ENCODE assay signal across 23 cellular contexts in genomic region chr22:39560127-39560526, GRCh38. TPM values are rescaled to one million over a fixed set of nuclear protein-coding genes. Genes with fewer than 3 reads are reported as not detected.
DNase-seq lines count a peak whose midpoint lies in the region; FAIRE-seq and TF ChIP-seq lines count a peak whose summit lies in the region.
"Had no signal": no experiment of that assay in that cellular context is flagged by ENCODE, and none has a peak within 500 bp of the region (broad histone marks: within the 10 kb centered on the region; RNA-seq: fewer than 3 reads in every experiment).

No MANE protein-coding gene starts in this region.

- H4K5ac ChIP-seq in H1 (ENCODE audit: insufficient read length, low read depth, low read length): no peak overlapping the region

- H2BK20ac ChIP-seq in H1 (ENCODE audit: low read length): no peak overlapping the region

- no peak overlapping the region for H2AFZ ChIP-seq in mammary epithelial cell (ENCODE audit: low read depth, low read length)
- no peak overlapping the region for H2AFZ ChIP-seq in PC-9
- no peak overlapping the region for H2AFZ ChIP-seq in H1 (ENCODE audit: low read length)

- no peak overlapping the region for H3K9ac ChIP-seq in mammary epithelial cell (ENCODE audit: insufficient read depth, low read length)
- no peak overlapping the region for H3K9ac ChIP-seq in H1 (replicated peaks in 1 of 4; ENCODE audit: extremely low read depth in 1 of 4, low read depth in 3 of 4, low read length in 3 of 4)

- H3K14ac ChIP-seq in H1 (ENCODE audit: insufficient read length): no peak overlapping the region

- H3K36me3 ChIP-seq in mammary epithelial cell (ENCODE audit: insufficient read depth, low read length): no peaks in the 10 kb centered on the region
- H3K36me3 ChIP-seq in PC-9 (ENCODE audit: low read depth): no peaks in the 10 kb centered on the region
- H3K36me3 ChIP-seq in H1 (ENCODE audit: control insufficient read depth in 2 of 4, insufficient read depth in 4 of 4, low read length in 3 of 4): peaks cover 0 to 3% (median 0%) of the 10 kb centered on the region in 4 experiments; a peak in 2 of 8 replicates
- H3K36me3 ChIP-seq: MG63 had no signal

- in situ Hi-C loops in T47D (cut with HindIII; ENCODE audit: low pct_unique_long_range_greater_than_20kb, low sequenced_read_pairs) (no loop called here), mammary epithelial cell (cut with MboI; ENCODE audit: low sequenced_read_pairs in 2 of 2) (no loop called here)

- TF ChIP-seq EP300 in H1 (IDR thresholded peaks at IDR 0.05; ENCODE audit: borderline replicate concordance in 1 of 2, low read depth in 2 of 2, low read length in 2 of 2): no peak

- POLR2A ChIA-PET in PC-9 (lab: Charles Lee; ENCODE audit: unreplicated experiment): interaction anchor here (0.6 to 0.7 kb wide), 3 partner anchors 32 to 465 kb away, joined by 5 to 18 read pairs (median 12); no protein-coding TSS in a partner anchor
- POLR2A ChIA-PET in H1 (lab: Charles Lee; ENCODE audit: partially characterized antibody): interaction anchor here (1.0 to 1.3 kb wide), 4 partner anchors 17 to 76 kb away, joined by 3 to 4 read pairs (median 4); no protein-coding TSS in a partner anchor

- peaks cover 9% of the 10 kb centered on the region; the same call in 1 of the 2 replicates for H3K79me1 ChIP-seq in H1 (ENCODE audit: low read depth, low read length)

- no peak for FAIRE-seq in H1 (lab: Jason Lieb, UNC)
- FAIRE-seq: A549, D721Med had no signal

- H3K23me2 ChIP-seq in H1 (ENCODE audit: low read depth, low read length): peaks cover 10% of the 10 kb centered on the region; the same call in 1 of the 2 replicates

- H2BK5ac ChIP-seq in H1 (ENCODE audit: low read depth, low read length): peak overlapping the region; percentile 6; the same call in 1 of the 2 replicates

- BruUV-seq in mammary epithelial cell (replicated peaks; lab: Mats Ljungman, UMichigan) (no TSS peak), PC-9 (replicated peaks; lab: Mats Ljungman, UMichigan) (no TSS peak)

- no peak overlapping the region for H3K23ac ChIP-seq in H1 (ENCODE audit: insufficient read length)

- TF ChIP-seq CTCF in mammary epithelial cell (conservative IDR thresholded peaks at IDR 0.05 in 1 of 2, IDR thresholded peaks at IDR 0.05 in 1 of 2; ENCODE audit: extremely low read depth in 1 of 2, insufficient read depth in 1 of 2, low read depth in 1 of 2, low read length in 2 of 2) (no peak), PC-9 (conservative IDR thresholded peaks at IDR 0.05) (no peak), H1 (IDR thresholded peaks at IDR 0.05; ENCODE audit: control extremely low read depth in 1 of 3, insufficient read depth in 1 of 3, low read depth in 1 of 3, low read length in 3 of 3) (no peak)

- CTCF ChIA-PET in mammary epithelial cell (lab: Charles Lee; ENCODE audit: low non-redundant PET): no interaction called here
- CTCF ChIA-PET in PC-9 (lab: Charles Lee): interaction anchor here (0.6 to 1.5 kb wide), 7 partner anchors 15 to 465 kb away, joined by 3 to 11 read pairs (median 5); no protein-coding TSS in a partner anchor
- CTCF ChIA-PET in H1 (lab: Charles Lee; ENCODE audit: partially characterized antibody): interaction anchor here (0.7 to 5.3 kb wide), 29 partner anchors 9 to 464 kb away, joined by 3 to 47 read pairs (median 4); partner anchors contain the start of gene CACNA1I

- no peak overlapping the region for H3K56ac ChIP-seq in H1 (replicated peaks; ENCODE audit: insufficient read length, low read depth, low read length)

- H3K9me3 ChIP-seq in mammary epithelial cell (replicated peaks; ENCODE audit: insufficient read depth, low read length) (no peaks in the 10 kb centered on the region), PC-9 (ENCODE audit: insufficient read depth, low read depth) (no peaks in the 10 kb centered on the region), H1 (ENCODE audit: insufficient read depth in 2 of 2, low read depth in 1 of 2, low read length in 1 of 2) (0 out of 4 replicates have a peak, but pooled peaks cover 0 to 5% of the 10 kb centered on the region in 2 experiments)
- H3K9me3 ChIP-seq: A549, MG63 had no signal

- no peak overlapping the region for H4K91ac ChIP-seq in H1 (replicated peaks; ENCODE audit: insufficient read length, low read length)

- peak overlapping the region; percentile 75; the same call in 1 of the 2 replicates for H2BK12ac ChIP-seq in H1 (ENCODE audit: low read depth, low read length)

- H3K4me2 ChIP-seq in mammary epithelial cell (ENCODE audit: insufficient read depth, low read depth, low read length): no peak overlapping the region
- H3K4me2 ChIP-seq in PC-9: peak overlapping the region; percentile 76
- no peak overlapping the region for H3K4me2 ChIP-seq in H1 (ENCODE audit: insufficient read depth in 1 of 2, low read depth in 2 of 2, low read length in 2 of 2)
- H3K4me2 ChIP-seq: A549 had no signal

- no peak overlapping the region for H3K4ac ChIP-seq in H1 (replicated peaks; ENCODE audit: insufficient read length, low read depth, low read length)

- no peak overlapping the region for H3K27ac ChIP-seq in mammary epithelial cell (ENCODE audit: insufficient read depth, low read depth, low read length)
- H3K27ac ChIP-seq in PC-9: no peak overlapping the region
- H3K27ac ChIP-seq in H1 (ENCODE audit: low read depth, low read length): no peak overlapping the region

- H4K8ac ChIP-seq in H1 (ENCODE audit: extremely low read depth, insufficient read depth, low read length): no peak overlapping the region

- H3K4me3 ChIP-seq in mammary epithelial cell (replicated peaks in 1 of 3; ENCODE audit: insufficient read depth in 1 of 3, low read depth in 2 of 3, low read length in 3 of 3): no peak overlapping the region
- H3K4me3 ChIP-seq in PC-9: no peak overlapping the region
- no peak overlapping the region for H3K4me3 ChIP-seq in H1 (ENCODE audit: extremely low read depth in 1 of 4, insufficient read depth in 2 of 4, low read depth in 3 of 4, low read length in 4 of 4)
- H3K4me3 ChIP-seq: A549, MG63 had no signal

- intact Hi-C loops in mammary epithelial cell (cut with micrococcal nuclease): no loop called here
- intact Hi-C loops in PC-9 (cut with micrococcal nuclease; ENCODE audit: unreplicated experiment): no loop called here

- no peak for TF ChIP-seq POLR2A in H1 (IDR thresholded peaks at IDR 0.05; ENCODE audit: control extremely low read depth in 1 of 2, low read depth in 2 of 2, low read length in 2 of 2)

- peaks cover 34% of the 10 kb centered on the region for H3F3A ChIP-seq in PC-9 (ENCODE audit: insufficient read depth, low read depth)

- H3K4me1 ChIP-seq in mammary epithelial cell (ENCODE audit: insufficient read depth, low read length) (peaks cover 7% of the 10 kb centered on the region), PC-9 (replicated peaks; ENCODE audit: insufficient read depth) (peaks cover 22% of the 10 kb centered on the region), H1 (replicated peaks in 1 of 4; ENCODE audit: control insufficient read depth in 3 of 4, insufficient read depth in 4 of 4, low read length in 3 of 4) (peaks cover 4 to 21% (median 6%) of the 10 kb centered on the region in 4 experiments; a peak in 6 of 7 replicates)

- H3K27me3 ChIP-seq in mammary epithelial cell (ENCODE audit: insufficient read depth, low read length): peaks cover 12% of the 10 kb centered on the region
- 0 out of 2 replicates have a peak, but pooled peaks cover 10% of the 10 kb centered on the region for H3K27me3 ChIP-seq in PC-9 (ENCODE audit: insufficient read depth, low read depth)
- peaks cover 30 to 53% (median 48%) of the 10 kb centered on the region in 4 experiments for H3K27me3 ChIP-seq in H1 (replicated peaks in 1 of 4; ENCODE audit: control insufficient read depth in 3 of 4, extremely low read depth in 1 of 4, insufficient read depth in 3 of 4, low read length in 3 of 4)

- no peak for TF ChIP-seq RAD21 in H1 (IDR thresholded peaks at IDR 0.05 in 1 of 2, conservative IDR thresholded peaks at IDR 0.05 in 1 of 2; ENCODE audit: low read depth in 2 of 2, low read length in 2 of 2)

- H2BK15ac ChIP-seq in H1 (ENCODE audit: low read length): no peak overlapping the region

- H3K18ac ChIP-seq in H1 (ENCODE audit: extremely low read depth, low read length): no peak overlapping the region

- dilution Hi-C loops in mammary epithelial cell (cut with HindIII; ENCODE audit: low sequenced_read_pairs): loop anchor here (25.0 kb wide), 1 partner anchor 802 kb away; the partner anchor contains the start of gene SGSM3

- DNase-seq in T47D (ENCODE audit: low read depth in 1 of 2, low spot score in 1 of 2) (peak; percentile 58 to 69), mammary epithelial cell (no peak), PC-9 (peak in 1 of 2 experiments; percentile 51), H1 (ENCODE audit: low read depth in 1 of 2, low spot score in 2 of 2) (no peak), nucleus accumbens (lab: John Stamatoyannopoulos, UW) (no peak), RPMI8226 (no peak), NCI-H69 (lab: John Stamatoyannopoulos, UW) (no peak)
- DNase-seq: DMS79, HCEC 1CT, NCI-H1417, NCI-H1694 treated with DMSO at 0.1 percent for 48 hours, NCI-H2107, NCI-H2227 treated with DMSO at 0.1 percent for 48 hours, NCI-H510A, NCI-H748 treated with DMSO at 0.1 percent for 48 hours, SHP77, SW 1271, T-helper 2 cell had no signal

- H2BK120ac ChIP-seq in H1 (replicated peaks; ENCODE audit: low read depth, low read length): no peak overlapping the region

- H3K9me2 ChIP-seq in PC-9 (ENCODE audit: insufficient read depth): no peaks in the 10 kb centered on the region

- H4K20me1 ChIP-seq in mammary epithelial cell (ENCODE audit: insufficient read depth, low read length): no peaks in the 10 kb centered on the region
- H4K20me1 ChIP-seq in PC-9 (ENCODE audit: insufficient read depth): no peaks in the 10 kb centered on the region
- peaks cover 0 to 17% of the 10 kb centered on the region in 2 experiments for H4K20me1 ChIP-seq in H1 (replicated peaks in 1 of 2; ENCODE audit: control insufficient read depth in 1 of 2, insufficient read depth in 2 of 2, low read length in 2 of 2)

- H3K79me2 ChIP-seq in mammary epithelial cell (ENCODE audit: insufficient read depth, low read length) (no peaks in the 10 kb centered on the region), PC-9 (ENCODE audit: low read depth) (no peaks in the 10 kb centered on the region), H1 (ENCODE audit: control insufficient read depth in 1 of 2, insufficient read depth in 2 of 2, low read length in 2 of 2) (peaks cover 0 to 4% of the 10 kb centered on the region in 2 experiments; a peak in 2 of 4 replicates)

- no peak overlapping the region for H2AK5ac ChIP-seq in H1 (ENCODE audit: low read depth, low read length)

- WGBS in mammary epithelial cell (ENCODE audit: low coverage, missing lambda C conversion rate): 34% methylated on average over 5 of the region's 6 CpGs
- WGBS in H1 (ENCODE audit: extremely low coverage in 1 of 2, insufficient coverage in 1 of 2, insufficient read length in 1 of 2, insufficient replicate concordance in 2 of 2, low coverage in 1 of 2, low lambda C conversion rate in 2 of 2, missing lambda C conversion rate in 1 of 2), 2 experiments: 83% methylated on average over 5 of the region's 6 CpGs; no CpG with 5 or more reads in 1 of the 2 experiments

RNA-seq across cellular contexts. Expression of gene CACNA1I, which starts 10.4 kb away (rescaled TPM):
- under 1 TPM in 1 of 2 donors, not detected in 1; under 0.01 TPM for total RNA-seq in mammary epithelial cell
- polyA plus RNA-seq in mammary epithelial cell: 0.01 TPM
- polyA minus RNA-seq in mammary epithelial cell: not detected
- 2.5 and 2.8 TPM in 2 replicates for total RNA-seq in PC-9 (2021)
- total RNA-seq in H1 (2021; fragmentation: NEBNext Ultra II Directional; extraction: Animal tissue kit (Norgen Biotek cat#: 25700)): 1.2 and 1.3 TPM in 2 replicates
- polyA plus RNA-seq in H1 (2011; rRNA removed): 0.77 and 1.3 TPM in 2 replicates
- 1.2 TPM for polyA plus RNA-seq in H1 (2011; cell fraction: cytosol; rRNA removed)
- polyA plus RNA-seq in H1 (2011; cell fraction: nucleus; rRNA removed): 7.1 TPM
- polyA plus RNA-seq in H1 (2012, experiment 1 of 2): 0.91 to 1.4 TPM (median 1.2 TPM) in 4 replicates
- polyA plus RNA-seq in H1 (2012, experiment 2 of 2): 0.71 TPM
- 1.3 TPM for polyA plus RNA-seq in H1 (2013, experiment 1 of 2)
- polyA plus RNA-seq in H1 (2013, experiment 2 of 2): 1.3 TPM
- polyA minus RNA-seq in H1 (2011; rRNA and poly(A)+ RNA removed): 1.00 and 1.3 TPM in 2 replicates
- 0.95 TPM for polyA minus RNA-seq in H1 (2011; cell fraction: cytosol; rRNA and poly(A)+ RNA removed)
- 1.6 TPM for polyA minus RNA-seq in H1 (2011; cell fraction: nucleus; rRNA and poly(A)+ RNA removed)
- total RNA-seq: LHCN-M2, RPMI7951 had no signal

RNA-seq across cellular contexts. Expression of gene RPS19BP1, which starts 27.6 kb away (rescaled TPM):
- total RNA-seq in mammary epithelial cell (10 to 100 TPM; 35.7 to 81.3 TPM), PC-9 (2021) (60.7 and 94.3 TPM in 2 replicates)
- polyA plus RNA-seq in mammary epithelial cell (89.0 TPM), H1 (2011; rRNA removed) (97.9 and 120 TPM in 2 replicates)
- 12.5 TPM for polyA minus RNA-seq in mammary epithelial cell
- 77.5 and 77.9 TPM in 2 replicates for total RNA-seq in H1 (2021; fragmentation: NEBNext Ultra II Directional; extraction: Animal tissue kit (Norgen Biotek cat#: 25700))
- 120 TPM for polyA plus RNA-seq in H1 (2011; cell fraction: cytosol; rRNA removed)
- 94.6 TPM for polyA plus RNA-seq in H1 (2011; cell fraction: nucleus; rRNA removed)
- 79.6 to 99.4 TPM (median 89.0 TPM) in 4 replicates for polyA plus RNA-seq in H1 (2012, experiment 1 of 2)
- polyA plus RNA-seq in H1 (2012, experiment 2 of 2): 100 TPM
- polyA plus RNA-seq in H1 (2013, experiment 1 of 2): 71.2 TPM
- 71.6 TPM for polyA plus RNA-seq in H1 (2013, experiment 2 of 2)
- 7.8 and 8.1 TPM in 2 replicates for polyA minus RNA-seq in H1 (2011; rRNA and poly(A)+ RNA removed)
- 16.2 TPM for polyA minus RNA-seq in H1 (2011; cell fraction: cytosol; rRNA and poly(A)+ RNA removed)
- polyA minus RNA-seq in H1 (2011; cell fraction: nucleus; rRNA and poly(A)+ RNA removed): 23.8 TPM

RNA-seq across cellular contexts. Expression of gene ATF4, which starts 39.8 kb away (rescaled TPM):
- total RNA-seq in mammary epithelial cell (100 to 1,000 TPM; 598 to 653 TPM), PC-9 (2021) (488 and 588 TPM in 2 replicates)
- polyA plus RNA-seq in mammary epithelial cell (904 TPM), H1 (2011; rRNA removed) (685 and 704 TPM in 2 replicates)
- polyA minus RNA-seq in mammary epithelial cell: 327 TPM
- 543 and 553 TPM in 2 replicates for total RNA-seq in H1 (2021; fragmentation: NEBNext Ultra II Directional; extraction: Animal tissue kit (Norgen Biotek cat#: 25700))
- 868 TPM for polyA plus RNA-seq in H1 (2011; cell fraction: cytosol; rRNA removed)
- polyA plus RNA-seq in H1 (2011; cell fraction: nucleus; rRNA removed): 703 TPM
- 598 to 685 TPM (median 617 TPM) in 4 replicates for polyA plus RNA-seq in H1 (2012, experiment 1 of 2)
- 699 TPM for polyA plus RNA-seq in H1 (2012, experiment 2 of 2)
- 476 TPM for polyA plus RNA-seq in H1 (2013, experiment 1 of 2)
- 475 TPM for polyA plus RNA-seq in H1 (2013, experiment 2 of 2)
- polyA minus RNA-seq in H1 (2011; rRNA and poly(A)+ RNA removed): 314 and 359 TPM in 2 replicates
- polyA minus RNA-seq in H1 (2011; cell fraction: cytosol; rRNA and poly(A)+ RNA removed): 150 TPM
- polyA minus RNA-seq in H1 (2011; cell fraction: nucleus; rRNA and poly(A)+ RNA removed): 255 TPM

RNA-seq across cellular contexts. Expression of gene MIEF1, which starts 58.0 kb away (rescaled TPM):
- total RNA-seq in mammary epithelial cell (10 to 100 TPM; 36.8 to 36.9 TPM), PC-9 (2021) (36.9 TPM in 2 replicates)
- polyA plus RNA-seq in mammary epithelial cell (25.6 TPM), H1 (2011; rRNA removed) (16.8 and 21.0 TPM in 2 replicates)
- polyA minus RNA-seq in mammary epithelial cell: 40.2 TPM
- 31.4 and 32.7 TPM in 2 replicates for total RNA-seq in H1 (2021; fragmentation: NEBNext Ultra II Directional; extraction: Animal tissue kit (Norgen Biotek cat#: 25700))
- polyA plus RNA-seq in H1 (2011; cell fraction: cytosol; rRNA removed): 16.4 TPM
- 18.5 TPM for polyA plus RNA-seq in H1 (2011; cell fraction: nucleus; rRNA removed)
- 22.0 to 25.2 TPM (median 22.9 TPM) in 4 replicates for polyA plus RNA-seq in H1 (2012, experiment 1 of 2)
- polyA plus RNA-seq in H1 (2012, experiment 2 of 2): 14.3 TPM
- 18.5 TPM for polyA plus RNA-seq in H1 (2013, experiment 1 of 2)
- 18.4 TPM for polyA plus RNA-seq in H1 (2013, experiment 2 of 2)
- polyA minus RNA-seq in H1 (2011; rRNA and poly(A)+ RNA removed): 36.0 and 36.1 TPM in 2 replicates
- 17.9 TPM for polyA minus RNA-seq in H1 (2011; cell fraction: cytosol; rRNA and poly(A)+ RNA removed)
- polyA minus RNA-seq in H1 (2011; cell fraction: nucleus; rRNA and poly(A)+ RNA removed): 17.9 TPM

Comparison
In these comparisons a context has a peak if more than half of its experiments do, and no peak if none do; other contexts are left out.
1. DNase-seq: peak in T47D (2 of 2); none in mammary epithelial cell (single experiment), H1 (0 of 2), nucleus accumbens (0 of 56), RPMI8226 (single experiment) and NCI-H69 (single experiment).